Comparison of ENCODE assay signal across 1 cellular context in genomic region chr11:72781063-72781312, GRCh38.
TF ChIP-seq lines count a peak whose summit lies in the region.

No MANE protein-coding gene starts in this region.

TF ChIP-seq in HepG2, 621 proteins besides CTCF, POLR2A, EP300 and RAD21 (continued from another document):
- TF ChIP-seq TRAFD1 (CRISPR knock-in tag; IDR thresholded peaks at IDR 0.05; ENCODE audit: borderline replicate concordance) (no peak), GLI4 (CRISPR knock-in tag; IDR thresholded peaks at IDR 0.05; ENCODE audit: borderline replicate concordance) (0 out of 2 replicates have a peak, but pooled peaks have one; percentile 43), ZNF747 (CRISPR knock-in tag; IDR thresholded peaks at IDR 0.05; ENCODE audit: borderline replicate concordance) (0 out of 2 replicates have a peak, but pooled peaks have one; percentile 31), UBTF (CRISPR knock-in tag; IDR thresholded peaks at IDR 0.05) (0 out of 2 replicates have a peak, but pooled peaks have one; percentile 50), RBFOX2 (IDR thresholded peaks at IDR 0.05; ENCODE audit: low read depth, low read length) (peak; percentile 69), TBP (CRISPR knock-in tag; IDR thresholded peaks at IDR 0.05) (no peak), ZFAT (CRISPR knock-in tag; conservative IDR thresholded peaks at IDR 0.05) (no peak), STAT5B (CRISPR knock-in tag; IDR thresholded peaks at IDR 0.05) (no peak), GATAD2A (CRISPR knock-in tag; IDR thresholded peaks at IDR 0.05) (no peak), ZNF713 (CRISPR knock-in tag; IDR thresholded peaks at IDR 0.05) (no peak), ZNF281 (CRISPR knock-in tag; IDR thresholded peaks at IDR 0.05; ENCODE audit: borderline replicate concordance) (no peak), RARA (CRISPR knock-in tag; IDR thresholded peaks at IDR 0.05) (no peak), ZC3H13 (CRISPR knock-in tag; IDR thresholded peaks at IDR 0.05) (no peak), ZSCAN12 (CRISPR knock-in tag; IDR thresholded peaks at IDR 0.05) (no peak), E2F1 (CRISPR knock-in tag; IDR thresholded peaks at IDR 0.05) (no peak), ZIK1 (CRISPR knock-in tag; IDR thresholded peaks at IDR 0.05; ENCODE audit: borderline replicate concordance, low read depth) (0 out of 2 replicates have a peak, but pooled peaks have one; percentile 14), ZBTB4 (CRISPR knock-in tag; IDR thresholded peaks at IDR 0.05; ENCODE audit: borderline replicate concordance) (no peak), PRDM4 (CRISPR knock-in tag; IDR thresholded peaks at IDR 0.05; ENCODE audit: borderline replicate concordance) (no peak), TFDP1 (CRISPR knock-in tag; IDR thresholded peaks at IDR 0.05; ENCODE audit: borderline replicate concordance) (no peak)
